1 cellular context compared by ENCODE assay signal in the genomic region with DNA sequence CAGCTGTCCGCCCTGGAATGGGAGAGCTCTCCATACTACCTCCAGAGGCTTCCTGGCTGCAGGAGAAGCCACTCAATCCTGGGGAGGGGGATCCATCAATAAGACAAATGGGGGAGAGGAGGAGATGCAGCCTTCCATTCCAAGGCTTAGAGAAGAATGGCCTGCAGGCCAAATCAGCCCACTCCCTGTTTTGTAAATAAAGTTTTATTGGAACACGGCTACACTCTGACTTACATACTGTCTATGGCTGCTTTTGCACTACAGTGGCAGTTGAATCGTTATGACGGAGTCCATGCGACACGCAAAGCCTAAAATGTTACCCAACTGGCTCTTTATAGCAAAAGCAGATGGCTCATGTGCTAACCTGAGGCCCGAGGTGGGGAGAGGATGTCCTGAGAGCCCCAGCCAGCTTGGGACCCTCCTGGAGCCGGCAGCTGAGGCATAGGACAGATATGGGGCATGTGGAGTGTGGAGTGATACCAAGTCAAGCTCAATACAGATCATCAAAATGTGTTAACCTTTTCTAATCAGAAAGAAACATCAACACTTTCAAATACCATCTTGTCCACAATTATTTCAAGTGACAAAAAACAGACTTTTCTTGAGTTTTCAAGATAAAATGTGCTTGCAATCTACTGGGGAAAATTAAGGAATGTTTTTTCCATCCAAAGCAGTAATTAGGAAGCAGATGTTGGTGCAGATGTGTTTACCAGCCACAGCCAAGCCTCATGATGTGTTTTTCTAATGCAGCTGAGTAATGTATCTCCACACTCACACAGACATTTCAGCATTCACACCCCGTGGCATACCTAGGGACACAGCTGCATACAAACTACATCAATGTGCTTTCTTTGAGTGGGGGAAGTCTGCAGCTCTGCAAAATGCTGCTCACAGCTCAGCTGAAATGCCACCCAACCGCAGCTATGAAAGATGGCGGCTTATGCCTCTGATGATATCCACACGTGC.
TF ChIP-seq lines count a peak whose summit lies in the region.

No MANE protein-coding gene starts in this region.

TF ChIP-seq in GM12878, 131 proteins besides CTCF, POLR2A, EP300 and RAD21:
- TF ChIP-seq, protein P1, sequence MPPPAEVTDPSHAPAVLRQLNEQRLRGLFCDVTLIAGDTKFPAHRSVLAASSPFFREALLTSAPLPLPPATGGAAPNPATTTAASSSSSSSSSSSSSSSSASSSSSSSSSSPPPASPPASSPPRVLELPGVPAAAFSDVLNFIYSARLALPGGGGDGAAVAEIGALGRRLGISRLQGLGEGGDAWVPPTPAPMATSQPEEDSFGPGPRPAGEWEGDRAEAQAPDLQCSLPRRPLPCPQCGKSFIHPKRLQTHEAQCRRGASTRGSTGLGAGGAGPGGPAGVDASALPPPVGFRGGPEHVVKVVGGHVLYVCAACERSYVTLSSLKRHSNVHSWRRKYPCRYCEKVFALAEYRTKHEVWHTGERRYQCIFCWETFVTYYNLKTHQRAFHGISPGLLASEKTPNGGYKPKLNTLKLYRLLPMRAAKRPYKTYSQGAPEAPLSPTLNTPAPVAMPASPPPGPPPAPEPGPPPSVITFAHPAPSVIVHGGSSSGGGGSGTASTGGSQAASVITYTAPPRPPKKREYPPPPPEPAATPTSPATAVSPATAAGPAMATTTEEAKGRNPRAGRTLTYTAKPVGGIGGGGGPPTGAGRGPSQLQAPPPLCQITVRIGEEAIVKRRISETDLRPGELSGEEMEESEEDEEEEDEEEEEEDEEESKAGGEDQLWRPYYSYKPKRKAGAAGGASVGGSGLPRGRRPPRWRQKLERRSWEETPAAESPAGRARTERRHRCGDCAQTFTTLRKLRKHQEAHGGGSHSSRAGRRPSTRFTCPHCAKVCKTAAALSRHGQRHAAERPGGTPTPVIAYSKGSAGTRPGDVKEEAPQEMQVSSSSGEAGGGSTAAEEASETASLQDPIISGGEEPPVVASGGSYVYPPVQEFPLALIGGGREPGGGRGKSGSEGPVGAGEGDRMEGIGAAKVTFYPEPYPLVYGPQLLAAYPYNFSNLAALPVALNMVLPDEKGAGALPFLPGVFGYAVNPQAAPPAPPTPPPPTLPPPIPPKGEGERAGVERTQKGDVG (CRISPR knock-in tag; IDR thresholded peaks at IDR 0.05): no peak
- TF ChIP-seq PAX8 (IDR thresholded peaks at IDR 0.05): no peak
- no peak for TF ChIP-seq SREBF1 (IDR thresholded peaks at IDR 0.05; ENCODE audit: low read length)
- TF ChIP-seq, protein P2, sequence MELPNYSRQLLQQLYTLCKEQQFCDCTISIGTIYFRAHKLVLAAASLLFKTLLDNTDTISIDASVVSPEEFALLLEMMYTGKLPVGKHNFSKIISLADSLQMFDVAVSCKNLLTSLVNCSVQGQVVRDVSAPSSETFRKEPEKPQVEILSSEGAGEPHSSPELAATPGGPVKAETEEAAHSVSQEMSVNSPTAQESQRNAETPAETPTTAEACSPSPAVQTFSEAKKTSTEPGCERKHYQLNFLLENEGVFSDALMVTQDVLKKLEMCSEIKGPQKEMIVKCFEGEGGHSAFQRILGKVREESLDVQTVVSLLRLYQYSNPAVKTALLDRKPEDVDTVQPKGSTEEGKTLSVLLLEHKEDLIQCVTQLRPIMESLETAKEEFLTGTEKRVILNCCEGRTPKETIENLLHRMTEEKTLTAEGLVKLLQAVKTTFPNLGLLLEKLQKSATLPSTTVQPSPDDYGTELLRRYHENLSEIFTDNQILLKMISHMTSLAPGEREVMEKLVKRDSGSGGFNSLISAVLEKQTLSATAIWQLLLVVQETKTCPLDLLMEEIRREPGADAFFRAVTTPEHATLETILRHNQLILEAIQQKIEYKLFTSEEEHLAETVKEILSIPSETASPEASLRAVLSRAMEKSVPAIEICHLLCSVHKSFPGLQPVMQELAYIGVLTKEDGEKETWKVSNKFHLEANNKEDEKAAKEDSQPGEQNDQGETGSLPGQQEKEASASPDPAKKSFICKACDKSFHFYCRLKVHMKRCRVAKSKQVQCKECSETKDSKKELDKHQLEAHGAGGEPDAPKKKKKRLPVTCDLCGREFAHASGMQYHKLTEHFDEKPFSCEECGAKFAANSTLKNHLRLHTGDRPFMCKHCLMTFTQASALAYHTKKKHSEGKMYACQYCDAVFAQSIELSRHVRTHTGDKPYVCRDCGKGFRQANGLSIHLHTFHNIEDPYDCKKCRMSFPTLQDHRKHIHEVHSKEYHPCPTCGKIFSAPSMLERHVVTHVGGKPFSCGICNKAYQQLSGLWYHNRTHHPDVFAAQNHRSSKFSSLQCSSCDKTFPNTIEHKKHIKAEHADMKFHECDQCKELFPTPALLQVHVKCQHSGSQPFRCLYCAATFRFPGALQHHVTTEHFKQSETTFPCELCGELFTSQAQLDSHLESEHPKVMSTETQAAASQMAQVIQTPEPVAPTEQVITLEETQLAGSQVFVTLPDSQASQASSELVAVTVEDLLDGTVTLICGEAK (IDR thresholded peaks at IDR 0.05; ENCODE audit: borderline replicate concordance): peak; percentile 54
- TF ChIP-seq CHD2 (IDR thresholded peaks at IDR 0.05; ENCODE audit: borderline replicate concordance, low read depth, low read length): no peak
- no peak for TF ChIP-seq TARDBP (IDR thresholded peaks at IDR 0.05; ENCODE audit: borderline replicate concordance)
